In genomic region chr13:50387124-50387581, GRCh38 we compare ENCODE assay signal across 8 cellular contexts.
DNase-seq lines count a peak whose midpoint lies in the region; ATAC-seq and TF ChIP-seq lines count a peak whose summit lies in the region.

No MANE protein-coding gene starts in this region.

- H3K9me3 Mint-ChIP-seq in activated CD4-positive, alpha-beta T cell treated with anti-CD3 and anti-CD28 coated beads, Interleukin-2, amount 10 ng/mL, durations not matched to agents 7 days and 5 days, result peaks cover 4% of the 10 kb centered on the region

- H3K79me2 ChIP-seq in parathyroid adenoma, result no peaks in the 10 kb centered on the region

- H3K27ac Mint-ChIP-seq in activated CD4-positive, alpha-beta T cell treated with anti-CD3 and anti-CD28 coated beads, Interleukin-2, amount 10 ng/mL, durations not matched to agents 7 days and 5 days, result no peak overlapping the region

- no peak overlapping the region for H3K27ac ChIP-seq in parathyroid adenoma

- peaks cover 18% of the 10 kb centered on the region for H3K27me3 Mint-ChIP-seq in activated CD4-positive, alpha-beta T cell treated with anti-CD3 and anti-CD28 coated beads, Interleukin-2, amount 10 ng/mL, durations not matched to agents 7 days and 5 days

- no peaks in the 10 kb centered on the region for H3K27me3 ChIP-seq in parathyroid adenoma (ENCODE audit: control insufficient read depth, insufficient read depth, low read length)

- no peaks in the 10 kb centered on the region for H3K4me1 ChIP-seq in parathyroid adenoma

- no peak overlapping the region for H3K4me3 Mint-ChIP-seq in activated CD4-positive, alpha-beta T cell treated with anti-CD3 and anti-CD28 coated beads, Interleukin-2, amount 10 ng/mL, durations not matched to agents 7 days and 5 days

- H3K9me3 ChIP-seq in parathyroid adenoma (ENCODE audit: control insufficient read depth, low read length), result no peaks in the 10 kb centered on the region

- ATAC-seq in HG02759 (IDR thresholded peaks at IDR 0.05; ENCODE audit: unreplicated experiment) (no peak), HG02884 (IDR thresholded peaks at IDR 0.05; ENCODE audit: unreplicated experiment) (no peak)

- H3K36me3 ChIP-seq in parathyroid adenoma (ENCODE audit: control insufficient read depth, insufficient read depth, low read length), result no peaks in the 10 kb centered on the region

- H3K9ac ChIP-seq in parathyroid adenoma, result no peak overlapping the region

- CTCF ChIA-PET in GM10248 (lab: Yijun Ruan, JAX), result interaction anchor here (1.5 to 1.9 kb wide), 5 partner anchors 53 to 524 kb away, joined by 4 to 5 read pairs (median 5); no protein-coding TSS in a partner anchor
- CTCF ChIA-PET in activated CD4-positive, alpha-beta T cell treated with anti-CD3 and anti-CD28 coated beads, Interleukin-2, amount 10 ng/mL, durations not matched to agents 7 days and 5 days (lab: Charles Lee), result no interaction called here

- H3K4me3 ChIP-seq in parathyroid adenoma (ENCODE audit: low read depth, low read length), result peak overlapping the region; percentile 49

- TF ChIP-seq CTCF in GM10248 (IDR thresholded peaks at IDR 0.05; ENCODE audit: control extremely low read depth, extremely low read depth, low read depth, missing control alignments) (peak; percentile 25), parathyroid adenoma (IDR thresholded peaks at IDR 0.05) (no peak)

- POLR2A ChIA-PET in GM10248 (lab: Yijun Ruan, JAX), result no interaction called here
- POLR2A ChIA-PET in activated CD4-positive, alpha-beta T cell treated with anti-CD3 and anti-CD28 coated beads, Interleukin-2, amount 10 ng/mL, durations not matched to agents 7 days and 5 days (lab: Charles Lee), result no interaction called here

- peak; percentile 23 for DNase-seq in GM10248 (ENCODE audit: extremely low spot score)
- DNase-seq in NCI-H1694 treated with DMSO at 0.1 percent for 48 hours (lab: John Stamatoyannopoulos, UW), result peak; percentile 87
- peak; percentile 16 for DNase-seq in activated CD4-positive, alpha-beta T cell treated with anti-CD3 and anti-CD28 coated beads, Interleukin-2, amount 10 ng/mL, durations not matched to agents 7 days and 5 days
- peak; percentile 58 for DNase-seq in germinal center (ENCODE audit: low spot score)
- no peak for DNase-seq in mucosa of gallbladder (ENCODE audit: low spot score)

- peaks cover 2% of the 10 kb centered on the region for H3K36me3 Mint-ChIP-seq in activated CD4-positive, alpha-beta T cell treated with anti-CD3 and anti-CD28 coated beads, Interleukin-2, amount 10 ng/mL, durations not matched to agents 7 days and 5 days (ENCODE audit: low read depth)

- H3K4me2 ChIP-seq in parathyroid adenoma (ENCODE audit: low read length), result peak overlapping the region; percentile 62

- no peak overlapping the region for H2AFZ ChIP-seq in parathyroid adenoma

- H3K4me1 Mint-ChIP-seq in activated CD4-positive, alpha-beta T cell treated with anti-CD3 and anti-CD28 coated beads, Interleukin-2, amount 10 ng/mL, durations not matched to agents 7 days and 5 days, result peaks cover 5% of the 10 kb centered on the region
